1 cellular context compared by ENCODE assay signal in the genomic region with DNA sequence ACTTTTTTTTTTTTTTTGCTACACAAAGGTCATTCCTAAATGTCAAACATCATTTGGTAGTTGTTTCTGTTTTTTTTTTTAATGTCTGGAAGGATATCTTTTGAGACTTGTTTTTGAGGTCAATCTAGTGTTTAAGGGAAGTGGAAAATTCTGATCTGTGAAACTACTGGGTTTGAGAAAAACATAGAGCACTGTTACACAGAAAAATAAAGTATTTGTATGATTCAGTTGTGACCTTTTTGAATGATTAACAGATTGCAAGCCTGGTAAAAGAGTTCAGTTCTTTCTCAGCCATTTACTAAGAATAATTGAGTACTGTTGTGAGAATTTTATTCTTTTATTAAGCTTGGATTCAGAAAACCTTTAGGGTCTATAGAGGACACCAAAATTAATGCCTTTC.
TF ChIP-seq lines count a peak whose summit lies in the region.

No MANE protein-coding gene starts in this region.

TF ChIP-seq in HepG2, 621 proteins besides CTCF, POLR2A, EP300 and RAD21 (continued from another document):
- no peak for TF ChIP-seq MEIS1 (CRISPR knock-in tag; IDR thresholded peaks at IDR 0.05; ENCODE audit: borderline replicate concordance)
- no peak for TF ChIP-seq ZNF670 (CRISPR knock-in tag; IDR thresholded peaks at IDR 0.05; ENCODE audit: borderline replicate concordance)
- TF ChIP-seq NKX3-1 (CRISPR knock-in tag; IDR thresholded peaks at IDR 0.05): no peak
- no peak for TF ChIP-seq HOMEZ (CRISPR knock-in tag; IDR thresholded peaks at IDR 0.05; ENCODE audit: low read depth)
- TF ChIP-seq E2F5 (CRISPR knock-in tag; conservative IDR thresholded peaks at IDR 0.05): no peak
- TF ChIP-seq ZNF329 (CRISPR knock-in tag; IDR thresholded peaks at IDR 0.05; ENCODE audit: low read depth): no peak
TF ChIP-seq in HepG2: peak in this region for 0.
